In the genomic region with DNA sequence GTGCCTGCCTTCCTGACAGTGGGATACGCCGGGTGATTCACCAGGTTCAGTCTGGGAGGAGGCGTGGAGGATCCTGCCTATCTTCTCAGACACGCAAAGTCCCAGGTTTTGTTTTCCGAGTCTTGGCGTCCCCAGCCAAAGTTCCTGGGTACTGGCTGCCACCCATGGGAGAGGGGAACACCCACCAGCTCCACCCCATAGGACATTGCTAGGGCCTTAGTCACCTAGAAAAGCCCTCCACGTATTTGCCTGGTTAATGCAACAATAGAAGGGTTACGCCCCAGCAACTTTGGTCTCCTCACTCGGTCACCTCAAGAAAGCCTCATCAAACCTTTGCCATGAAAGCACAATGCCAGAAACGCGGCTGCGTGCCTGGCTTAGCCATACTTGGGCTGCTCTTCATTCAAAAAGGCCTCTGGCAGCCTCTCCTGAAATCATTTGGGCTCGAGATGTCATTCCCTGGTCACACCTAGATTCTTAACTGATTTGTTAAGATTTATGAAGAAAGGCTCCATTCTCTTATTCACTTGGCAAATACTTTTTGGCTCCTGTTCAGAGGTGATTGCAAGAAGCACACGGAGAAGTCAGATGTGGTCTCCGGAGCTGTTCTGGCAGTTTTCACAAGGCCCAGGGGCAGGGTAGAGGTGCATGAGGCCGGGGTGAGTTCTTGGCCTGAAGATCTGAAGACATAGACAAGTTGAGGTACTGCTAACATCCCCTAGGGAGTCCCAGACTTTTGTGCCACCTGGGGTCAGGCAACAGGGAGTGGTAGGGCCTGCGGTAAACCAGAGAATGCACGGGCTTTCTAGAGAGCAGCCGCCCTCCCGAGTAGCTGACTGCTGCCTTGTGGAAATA, we compare ENCODE assay signal across 17 cellular contexts. TPM values are rescaled to one million over a fixed set of nuclear protein-coding genes. Genes with fewer than 3 reads are reported as not detected.
DNase-seq lines count a peak whose midpoint lies in the region; ATAC-seq and TF ChIP-seq lines count a peak whose summit lies in the region.
"Had no signal": no experiment of that assay in that cellular context is flagged by ENCODE, and none has a peak within 500 bp of the region (broad histone marks: within the 10 kb centered on the region; RNA-seq: fewer than 3 reads in every experiment).

No MANE protein-coding gene starts in this region.

- WGBS in IMR-90 (ENCODE audit: extremely low coverage in 2 of 2, insufficient read length in 1 of 2), 2 experiments, result 91% methylated on average over 6 of the region's 20 CpGs; no CpG with 5 or more reads in 1 of the 2 experiments
- 4% methylated on average over 13 of the region's 20 CpGs for WGBS in mammary epithelial cell (ENCODE audit: low coverage, missing lambda C conversion rate)
- 64 to 82% methylated on average over 20 of the region's 20 CpGs for WGBS in lung, 2 donors

- H3K18ac ChIP-seq in IMR-90 (ENCODE audit: low read depth, low read length), result no peak overlapping the region

- H2BK20ac ChIP-seq in IMR-90 (ENCODE audit: low read depth, low read length), result no peak overlapping the region

- in situ Hi-C loops in IMR-90 (cut with MboI; ENCODE audit: low sequenced_read_pairs), result no loop called here
- in situ Hi-C loops in mammary epithelial cell (cut with MboI; ENCODE audit: low sequenced_read_pairs in 2 of 2), result loop anchor here in 1 of 2 donors (5.0 kb wide), 1 partner anchor 56 kb away; no protein-coding TSS in a partner anchor

- H3K9me3 ChIP-seq in IMR-90 (ENCODE audit: control insufficient read depth, insufficient read depth, low read length) (no peaks in the 10 kb centered on the region), mammary epithelial cell (replicated peaks; ENCODE audit: insufficient read depth, low read length) (no peaks in the 10 kb centered on the region), lung (ENCODE audit: control insufficient read depth in 2 of 2, insufficient read depth in 1 of 2, low read length in 1 of 2) (no peaks in the 10 kb centered on the region)
- H3K9me3 ChIP-seq: transverse colon had no signal

- H2BK120ac ChIP-seq in IMR-90 (ENCODE audit: low read depth, low read length), result no peak overlapping the region

- H4K20me1 ChIP-seq in IMR-90 (ENCODE audit: insufficient read depth, low read length), result no peaks in the 10 kb centered on the region
- no peaks in the 10 kb centered on the region for H4K20me1 ChIP-seq in mammary epithelial cell (ENCODE audit: insufficient read depth, low read length)

- no peak overlapping the region for H2AK5ac ChIP-seq in IMR-90 (ENCODE audit: low read depth, low read length)

- no peak overlapping the region for H3K4me3 ChIP-seq in IMR-90 (ENCODE audit: insufficient read depth, low read depth, low read length)
- no peak overlapping the region for H3K4me3 ChIP-seq in mammary epithelial cell (replicated peaks in 1 of 3; ENCODE audit: insufficient read depth in 1 of 3, low read depth in 2 of 3, low read length in 3 of 3)
- no peak overlapping the region for H3K4me3 ChIP-seq in lung
- H3K4me3 ChIP-seq: SK-N-MC, transverse colon had no signal

- H3K9me1 ChIP-seq in IMR-90 (ENCODE audit: insufficient read depth, low read length), result no peaks in the 10 kb centered on the region

- DNase-seq in A172 (ENCODE audit: low spot score) (peak; percentile 94), IMR-90 (no peak), mammary epithelial cell (peak; percentile 97), lung (ENCODE audit: low spot score) (peak; percentile 61), NCI-H446 treated with DMSO at 0.1 percent for 48 hours (lab: John Stamatoyannopoulos, UW) (no peak), endothelial cell (ENCODE audit: low spot score) (no peak)
- no peak for DNase-seq in stimulated activated CD4-positive, alpha-beta T cell treated with anti-CD3 and anti-CD28 coated beads, Interleukin-1b, Interleukin-23, amount 100 ng/mL, for 48 hours
- no peak for DNase-seq in stimulated activated CD8-positive, alpha-beta memory T cell treated with anti-CD3 and anti-CD28 coated beads, Interleukin-4, amount 100 ng/mL, for 48 hours
- DNase-seq: activated CD4-positive, alpha-beta T cell treated with anti-CD3 and anti-CD28 coated beads, Interleukin-2, amount 50 U/mL, for 1 hour; brain microvascular endothelial cell; CD4-positive, CD25-positive, alpha-beta regulatory T cell; kidney glomerular epithelial cell; NCI-H1694; stimulated activated CD4-positive, alpha-beta T cell treated with anti-CD3 and anti-CD28 coated beads, Interleukin-4, amount 100 ng/mL, for 4 hours; transverse colon had no signal

- no peak overlapping the region for H4K91ac ChIP-seq in IMR-90 (ENCODE audit: insufficient read depth, low read depth, low read length)

- H3K9me3 Mint-ChIP-seq in endothelial cell (ENCODE audit: unreplicated experiment), result no peaks in the 10 kb centered on the region
- H3K9me3 Mint-ChIP-seq: activated naive CD4-positive, alpha-beta T cell treated with anti-CD3 and anti-CD28 coated beads, Interleukin-2, amount 50 U/mL, for 24 hours had no signal

- H2BK5ac ChIP-seq in IMR-90 (ENCODE audit: low read depth, low read length, poor library complexity, severe bottlenecking), result no peak overlapping the region

- no peaks in the 10 kb centered on the region for H3K79me1 ChIP-seq in IMR-90 (ENCODE audit: low read depth in 1 of 2, low read length in 2 of 2)

- H3K4ac ChIP-seq in IMR-90 (ENCODE audit: low read depth, low read length), result no peak overlapping the region

- H3K23ac ChIP-seq in IMR-90 (ENCODE audit: low read depth, low read length), result no peak overlapping the region

- dilution Hi-C loops in IMR-90 (cut with HindIII; ENCODE audit: low sequenced_read_pairs, unreplicated experiment) (no loop called here), mammary epithelial cell (cut with HindIII; ENCODE audit: low sequenced_read_pairs) (loop anchor here (5.0 kb wide), 1 partner anchor 56 kb away; no protein-coding TSS in a partner anchor)

- H3K27me3 ChIP-seq in IMR-90 (ENCODE audit: control insufficient read depth, insufficient read depth, low read length) (peaks cover 1% of the 10 kb centered on the region; the same call in 1 of the 2 replicates), mammary epithelial cell (ENCODE audit: insufficient read depth, low read length) (no peaks in the 10 kb centered on the region), lung (ENCODE audit: control insufficient read depth, insufficient read depth) (no peaks in the 10 kb centered on the region)
- H3K27me3 ChIP-seq: brain microvascular endothelial cell, transverse colon had no signal

- no peaks in the 10 kb centered on the region for H3K27me3 Mint-ChIP-seq in endothelial cell (ENCODE audit: unreplicated experiment)

- no peak overlapping the region for H2AK9ac ChIP-seq in IMR-90 (replicated peaks; ENCODE audit: low read depth, low read length, poor library complexity)

- peaks cover 5% of the 10 kb centered on the region for H3K4me1 Mint-ChIP-seq in endothelial cell (ENCODE audit: unreplicated experiment)
- H3K4me1 Mint-ChIP-seq: activated naive CD4-positive, alpha-beta T cell treated with anti-CD3 and anti-CD28 coated beads, Interleukin-2, amount 50 U/mL, for 24 hours; CD4-positive, CD25-positive, alpha-beta regulatory T cell had no signal

- BruUV-seq in IMR-90 (replicated peaks; lab: Mats Ljungman, UMichigan) (no TSS peak), mammary epithelial cell (replicated peaks; lab: Mats Ljungman, UMichigan) (TSS peak; percentile 94)

- H3K4me3 Mint-ChIP-seq in endothelial cell (ENCODE audit: unreplicated experiment), result no peak overlapping the region
- H3K4me3 Mint-ChIP-seq: activated naive CD4-positive, alpha-beta T cell treated with anti-CD3 and anti-CD28 coated beads, Interleukin-2, amount 50 U/mL, for 24 hours; CD4-positive, CD25-positive, alpha-beta regulatory T cell had no signal

- CTCF ChIA-PET in IMR-90 (lab: Yijun Ruan, JAX) (no interaction called here), mammary epithelial cell (lab: Charles Lee; ENCODE audit: low non-redundant PET) (interaction anchor here (0.7 kb wide), 1 partner anchor 55 kb away, joined by 4 read pairs; no protein-coding TSS in a partner anchor)

- intact Hi-C loops in IMR-90 (cut with micrococcal nuclease) (no loop called here), mammary epithelial cell (cut with micrococcal nuclease) (loop anchor here (1.0 to 2.0 kb wide), 4 partner anchors 24 to 285 kb away; a partner anchor contains a TSS)

- H2AFZ ChIP-seq in IMR-90 (replicated peaks; ENCODE audit: low read length, poor library complexity) (peak overlapping the region; percentile 49), mammary epithelial cell (ENCODE audit: low read depth, low read length) (peak overlapping the region; percentile 73)

- POLR2A ChIA-PET in IMR-90 (lab: Charles Lee; ENCODE audit: unreplicated experiment), result no interaction called here

- no peak overlapping the region for H3K9ac ChIP-seq in IMR-90 (ENCODE audit: low read depth, low read length)
- peak overlapping the region; percentile 78 for H3K9ac ChIP-seq in mammary epithelial cell (ENCODE audit: insufficient read depth, low read length)

- TF ChIP-seq POLR2A in IMR-90 (IDR thresholded peaks at IDR 0.05; ENCODE audit: low read depth, low read length), result no peak

- no peak overlapping the region for H3K56ac ChIP-seq in IMR-90 (ENCODE audit: extremely low read depth, insufficient read depth, low read length)

- H2BK15ac ChIP-seq in IMR-90 (ENCODE audit: low read depth, low read length), result no peak overlapping the region

- H3K27ac ChIP-seq in IMR-90 (ENCODE audit: insufficient read depth, low read length) (no peak overlapping the region), mammary epithelial cell (ENCODE audit: insufficient read depth, low read depth, low read length) (peak overlapping the region; percentile 95), lung (ENCODE audit: low read depth in 1 of 2, low read length in 1 of 2) (peak overlapping the region in 1 of 2 donors; percentile 48)
- H3K27ac ChIP-seq: brain microvascular endothelial cell, SK-N-MC, transverse colon had no signal

- H4K8ac ChIP-seq in IMR-90 (ENCODE audit: low read depth in 2 of 2, low read length in 2 of 2), result no peak overlapping the region

- no peak overlapping the region for H3K27ac Mint-ChIP-seq in endothelial cell (ENCODE audit: unreplicated experiment)
- H3K27ac Mint-ChIP-seq: activated naive CD4-positive, alpha-beta T cell treated with anti-CD3 and anti-CD28 coated beads, Interleukin-2, amount 50 U/mL, for 24 hours; CD4-positive, CD25-positive, alpha-beta regulatory T cell had no signal

- no peak overlapping the region for H3K4me2 ChIP-seq in IMR-90 (ENCODE audit: low read depth, low read length)
- peak overlapping the region; percentile 66 for H3K4me2 ChIP-seq in mammary epithelial cell (ENCODE audit: insufficient read depth, low read depth, low read length)

- no peaks in the 10 kb centered on the region for H3K36me3 Mint-ChIP-seq in endothelial cell (ENCODE audit: low read depth, unreplicated experiment)
- H3K36me3 Mint-ChIP-seq: activated naive CD4-positive, alpha-beta T cell treated with anti-CD3 and anti-CD28 coated beads, Interleukin-2, amount 50 U/mL, for 24 hours; CD4-positive, CD25-positive, alpha-beta regulatory T cell had no signal

- TF ChIP-seq CTCF in IMR-90 (conservative IDR thresholded peaks at IDR 0.05; ENCODE audit: low read depth, low read length) (no peak), mammary epithelial cell (conservative IDR thresholded peaks at IDR 0.05 in 1 of 2, IDR thresholded peaks at IDR 0.05 in 1 of 2; ENCODE audit: extremely low read depth in 1 of 2, insufficient read depth in 1 of 2, low read depth in 1 of 2, low read length in 2 of 2) (no peak), lung (IDR thresholded peaks at IDR 0.05; ENCODE audit: control extremely low read depth, extremely low read depth) (no peak), endothelial cell (IDR thresholded peaks at IDR 0.05; ENCODE audit: unreplicated experiment) (no peak)

- H4K5ac ChIP-seq in IMR-90 (ENCODE audit: low read depth, low read length), result no peak overlapping the region

- no peak for TF ChIP-seq RAD21 in IMR-90 (IDR thresholded peaks at IDR 0.05; ENCODE audit: low read length)

- ATAC-seq in IMR-90 (ENCODE audit: low read depth) (no peak), lung (ENCODE audit: insufficient read depth, low FRiP score) (peak; percentile 86)

- no peak overlapping the region for H3K14ac ChIP-seq in IMR-90 (replicated peaks; ENCODE audit: low read depth, low read length)

- H3K36me3 ChIP-seq in IMR-90 (ENCODE audit: control insufficient read depth, insufficient read depth, low read length), result no peaks in the 10 kb centered on the region
- H3K36me3 ChIP-seq in mammary epithelial cell (ENCODE audit: insufficient read depth, low read length), result no peaks in the 10 kb centered on the region
- no peaks in the 10 kb centered on the region for H3K36me3 ChIP-seq in lung (ENCODE audit: control insufficient read depth in 2 of 2, insufficient read depth in 2 of 2, low read length in 2 of 2)
- H3K36me3 ChIP-seq: brain microvascular endothelial cell, transverse colon had no signal

- H3K4me1 ChIP-seq in IMR-90 (ENCODE audit: control insufficient read depth, insufficient read depth, low read length) (no peaks in the 10 kb centered on the region), mammary epithelial cell (ENCODE audit: insufficient read depth, low read length) (peaks cover 19% of the 10 kb centered on the region), lung (ENCODE audit: control insufficient read depth in 2 of 2, insufficient read depth in 2 of 2, low read length in 2 of 2) (no peaks in the 10 kb centered on the region)
- H3K4me1 ChIP-seq: transverse colon had no signal

- H3K79me2 ChIP-seq in mammary epithelial cell (ENCODE audit: insufficient read depth, low read length), result no peaks in the 10 kb centered on the region

RNA-seq across cellular contexts. Expression of a gene that starts 35.5 kb away (rescaled TPM):
- total RNA-seq in A172 (2014; rRNA removed; shearing (Covaris generic)), result 16.6 and 18.1 TPM in 2 replicates
- total RNA-seq in IMR-90 (2012; rRNA removed) (25.6 and 33.5 TPM in 2 replicates), mammary epithelial cell (10 to 100 TPM; 26.8 to 32.6 TPM), lung (10 to 100 TPM; 10.5 to 27.1 TPM), endothelial cell (ENCODE audit: unreplicated experiment) (14.1 TPM)
- polyA plus RNA-seq in IMR-90 (2012; rRNA removed) (17.2 and 18.3 TPM in 2 replicates), mammary epithelial cell (12.5 TPM), lung (1 to 10 TPM; 7.8 to 9.3 TPM)
- polyA plus RNA-seq in IMR-90 (2012; cell fraction: cytosol; rRNA removed), result 7.6 and 9.3 TPM in 2 replicates
- 60.3 and 87.5 TPM in 2 replicates for polyA plus RNA-seq in IMR-90 (2012; cell fraction: nucleus; rRNA removed; ENCODE audit: low replicate concordance)
- polyA minus RNA-seq in mammary epithelial cell, result 43.8 TPM

Comparison
In these comparisons a context has a peak if more than half of its experiments do, and no peak if none do; other contexts are left out.
1. DNase-seq: peak in A172 (single experiment), mammary epithelial cell (single experiment) and lung (single experiment); none in IMR-90 (single experiment), stimulated activated CD4-positive, alpha-beta T cell treated with anti-CD3 and anti-CD28 coated beads, Interleukin-1b, Interleukin-23, amount 100 ng/mL, for 48 hours (single experiment), stimulated activated CD8-positive, alpha-beta memory T cell treated with anti-CD3 and anti-CD28 coated beads, Interleukin-4, amount 100 ng/mL, for 48 hours (single experiment), NCI-H446 treated with DMSO at 0.1 percent for 48 hours (single experiment) and endothelial cell (single experiment).